10 cellular contexts compared by ENCODE assay signal in the genomic region with DNA sequence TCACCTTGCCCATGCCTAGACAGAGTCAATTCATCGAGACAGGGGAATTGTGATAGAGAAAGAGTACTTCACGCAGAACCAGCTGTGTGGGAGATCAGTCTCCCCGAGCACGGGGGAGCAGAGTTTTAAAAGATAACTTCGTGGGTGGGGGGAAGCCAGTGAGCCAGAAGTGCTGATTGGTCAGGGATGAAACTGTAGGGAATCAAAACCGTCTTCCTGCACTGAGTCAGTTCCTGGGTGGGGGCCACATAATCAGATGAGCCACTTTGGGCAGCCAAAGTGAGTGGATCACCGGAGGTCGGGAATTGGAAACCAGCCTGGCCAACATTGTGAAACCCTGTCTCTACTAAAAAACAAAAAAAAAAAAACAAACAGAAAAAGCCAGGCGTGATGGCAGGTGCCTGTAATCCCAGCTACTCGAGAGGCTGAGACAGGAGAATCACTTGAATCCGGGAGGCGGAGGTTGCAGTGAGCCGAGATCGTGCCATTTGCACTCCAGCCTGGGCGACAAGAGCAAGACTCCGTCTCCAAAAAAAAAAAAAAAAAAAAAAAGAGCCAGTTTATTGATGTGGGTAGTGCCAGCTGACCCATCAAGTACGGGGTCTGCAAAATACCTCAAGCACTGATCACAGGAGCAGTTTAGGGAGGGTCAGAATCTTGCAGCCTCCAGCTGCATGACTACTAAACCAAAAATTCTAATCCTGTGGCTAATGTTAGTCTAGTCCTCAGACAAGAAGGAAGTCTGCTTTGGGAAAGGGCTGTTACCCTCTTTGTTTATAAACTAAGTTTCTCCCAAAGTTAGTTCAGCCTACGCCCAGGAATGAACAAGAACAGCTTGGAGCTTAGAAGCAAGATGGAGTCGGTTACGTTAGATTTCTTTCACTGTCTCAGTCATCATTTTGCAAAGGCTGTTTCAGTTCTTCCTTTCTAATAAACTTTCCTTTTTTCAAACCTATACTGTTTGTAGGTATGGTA. TPM values are rescaled to one million over a fixed set of nuclear protein-coding genes. Genes with fewer than 3 reads are reported as not detected.
DNase-seq lines count a peak whose midpoint lies in the region; ATAC-seq and TF ChIP-seq lines count a peak whose summit lies in the region.
"Had no signal": no experiment of that assay in that cellular context is flagged by ENCODE, and none has a peak within 500 bp of the region (broad histone marks: within the 10 kb centered on the region; RNA-seq: fewer than 3 reads in every experiment).

No MANE protein-coding gene starts in this region.

- no peak overlapping the region for H4K12ac ChIP-seq in trophoblast cell (ENCODE audit: low read depth, low read length)

- H4K20me1 ChIP-seq in Karpas-422 (ENCODE audit: insufficient read depth, low read depth, low read length) = peaks cover 29% of the 10 kb centered on the region

- ATAC-seq in HG02798 (IDR thresholded peaks at IDR 0.05; ENCODE audit: poor library complexity, unreplicated experiment) = no peak

- peaks cover 14% of the 10 kb centered on the region for H3K79me1 ChIP-seq in trophoblast cell (ENCODE audit: low read length)

- no peak overlapping the region for H3K9ac ChIP-seq in trophoblast cell (ENCODE audit: low read length)
- H3K9ac ChIP-seq in Karpas-422 (ENCODE audit: low read length) = no peak overlapping the region

- no peaks in the 10 kb centered on the region for H3K9me2 ChIP-seq in Karpas-422 (replicated peaks; ENCODE audit: insufficient read depth, low read length)

- no peak overlapping the region for H3K23ac ChIP-seq in trophoblast cell (ENCODE audit: low read length)

- no peak overlapping the region for H2BK5ac ChIP-seq in trophoblast cell (ENCODE audit: low read depth, low read length, poor library complexity)

- in situ Hi-C loops in brain microvascular endothelial cell (cut with HindIII; ENCODE audit: low pct_ligation_motif_present, low sequenced_read_pairs) = no loop called here

- H3K9me3 ChIP-seq in trophoblast cell (ENCODE audit: insufficient read depth, low read depth, low read length) (no peaks in the 10 kb centered on the region), Karpas-422 (ENCODE audit: low read length) (no peaks in the 10 kb centered on the region)
- H3K9me3 ChIP-seq: esophagus squamous epithelium, tibial nerve had no signal

- H3K4ac ChIP-seq in trophoblast cell (ENCODE audit: low read depth, low read length) = peak overlapping the region; percentile 85

- H4K91ac ChIP-seq in trophoblast cell (ENCODE audit: low read depth, low read length) = no peak overlapping the region

- H3K79me2 ChIP-seq in trophoblast cell (ENCODE audit: control insufficient read depth, insufficient read depth, low read length, poor library complexity) (peaks cover 17% of the 10 kb centered on the region), Karpas-422 (ENCODE audit: low read length) (peaks cover 94% of the 10 kb centered on the region)

- H2AFZ ChIP-seq in trophoblast cell (ENCODE audit: insufficient read depth, low read length, poor library complexity) = no peak overlapping the region
- no peak overlapping the region for H2AFZ ChIP-seq in Karpas-422 (ENCODE audit: low read length)

- no peak overlapping the region for H4K8ac ChIP-seq in trophoblast cell (ENCODE audit: low read depth, low read length)

- H3K4me1 ChIP-seq in trophoblast cell (ENCODE audit: control insufficient read depth in 1 of 2, insufficient read depth in 2 of 2, low read length in 2 of 2) (peaks cover 0 to 5% of the 10 kb centered on the region in 2 experiments), Karpas-422 (ENCODE audit: low read length) (peaks cover 29% of the 10 kb centered on the region)

- peak; percentile 92 for DNase-seq in ELR (ENCODE audit: low read depth)
- peak; percentile 78 for DNase-seq in RPMI7951 (ENCODE audit: low read depth)
- DNase-seq in brain microvascular endothelial cell = peak; percentile 22
- DNase-seq in trophoblast cell = peak; percentile 27 to 56
- no peak for DNase-seq in NCI-H2107 treated with DMSO at 0.1 percent for 48 hours (lab: John Stamatoyannopoulos, UW; ENCODE audit: unreplicated experiment)
- DNase-seq in Karpas-422 = no peak
- no peak for DNase-seq in NCI-H1048 (lab: John Stamatoyannopoulos, UW)
- DNase-seq: esophagus squamous epithelium had no signal

- H3K27ac ChIP-seq in brain microvascular endothelial cell (peak overlapping the region; percentile 33), trophoblast cell (ENCODE audit: low read depth, low read length) (no peak overlapping the region), Karpas-422 (ENCODE audit: low read length) (no peak overlapping the region)
- H3K27ac ChIP-seq: esophagus squamous epithelium, tibial nerve had no signal

- H3K36me3 ChIP-seq in brain microvascular endothelial cell (replicated peaks) = peaks cover 3% of the 10 kb centered on the region
- peaks cover 0 to 4% of the 10 kb centered on the region in 2 experiments for H3K36me3 ChIP-seq in trophoblast cell (ENCODE audit: control insufficient read depth in 1 of 2, insufficient read depth in 2 of 2, low read length in 2 of 2)
- H3K36me3 ChIP-seq in Karpas-422 (ENCODE audit: insufficient read depth, low read length) = peaks cover 8% of the 10 kb centered on the region; the same call in 1 of the 2 replicates
- H3K36me3 ChIP-seq: esophagus squamous epithelium, tibial nerve had no signal

- no peak for TF ChIP-seq CTCF in brain microvascular endothelial cell (IDR thresholded peaks at IDR 0.05; ENCODE audit: low read depth, low read length, missing control alignments)

- no peak overlapping the region for H3K14ac ChIP-seq in trophoblast cell (ENCODE audit: low read length)

- no peak overlapping the region for H2BK120ac ChIP-seq in trophoblast cell (ENCODE audit: insufficient read depth, low read length, poor library complexity)

- no peak overlapping the region for H3K18ac ChIP-seq in trophoblast cell (ENCODE audit: low read length)

- no peaks in the 10 kb centered on the region for H3K27me3 ChIP-seq in brain microvascular endothelial cell (replicated peaks)
- H3K27me3 ChIP-seq in trophoblast cell (ENCODE audit: insufficient read depth, low read length) = no peaks in the 10 kb centered on the region
- no peaks in the 10 kb centered on the region for H3K27me3 ChIP-seq in Karpas-422 (ENCODE audit: low read length)
- H3K27me3 ChIP-seq: esophagus squamous epithelium, tibial nerve had no signal

- H3K4me3 ChIP-seq in brain microvascular endothelial cell (ENCODE audit: low read depth, low read length) (no peak overlapping the region), trophoblast cell (ENCODE audit: low read depth, low read length) (no peak overlapping the region), Karpas-422 (ENCODE audit: low read length) (no peak overlapping the region)
- H3K4me3 ChIP-seq: esophagus squamous epithelium, tibial nerve had no signal

- H3K4me2 ChIP-seq in trophoblast cell (ENCODE audit: low read length) (no peak overlapping the region), Karpas-422 (ENCODE audit: low read depth, low read length, poor library complexity, severe bottlenecking) (no peak overlapping the region)

- no CpG with 5 or more reads among the region's 20 CpGs for WGBS in trophoblast cell (ENCODE audit: extremely low coverage, insufficient coverage, insufficient read length)

- H2AK5ac ChIP-seq in trophoblast cell (ENCODE audit: low read length) = no peak overlapping the region

- no peak overlapping the region for H2BK12ac ChIP-seq in trophoblast cell (ENCODE audit: low read length)

RNA-seq across cellular contexts. Expression of gene TRIM39, which starts 3.9 kb away (rescaled TPM):
- total RNA-seq in RPMI7951 (2014; rRNA removed; shearing (Covaris generic)) = 6.7 and 9.4 TPM in 2 replicates
- polyA plus RNA-seq in trophoblast cell (2013) = 14.4 and 14.8 TPM in 2 replicates
- total RNA-seq in Karpas-422 (2014; rRNA removed; shearing (Covaris generic); ENCODE audit: low replicate concordance) = 16.2 and 22.1 TPM in 2 replicates

RNA-seq across cellular contexts. Expression of gene RPP21, which starts 22.1 kb away (rescaled TPM):
- total RNA-seq in RPMI7951 (2014; rRNA removed; shearing (Covaris generic)) = 90.8 and 94.3 TPM in 2 replicates
- polyA plus RNA-seq in trophoblast cell (2013) = 99.8 and 100 TPM in 2 replicates
- 71.3 and 78.2 TPM in 2 replicates for total RNA-seq in Karpas-422 (2014; rRNA removed; shearing (Covaris generic); ENCODE audit: low replicate concordance)

Comparison
In these comparisons a context has a peak if more than half of its experiments do, and no peak if none do; other contexts are left out.
1. DNase-seq: peak in ELR (single experiment), RPMI7951 (single experiment), brain microvascular endothelial cell (single experiment) and trophoblast cell (2 of 2); none in NCI-H2107 treated with DMSO at 0.1 percent for 48 hours (single experiment), Karpas-422 (single experiment) and NCI-H1048 (single experiment).